25 cellular contexts compared by ENCODE assay signal in genomic region chr16:2745116-2745890, GRCh38. TPM values are rescaled to one million over a fixed set of nuclear protein-coding genes. Genes with fewer than 3 reads are reported as not detected.
A peak's percentile ranks its signal among the peaks of the same experiment; 100 is the strongest.
DNase-seq lines count a peak whose midpoint lies in the region; ATAC-seq, FAIRE-seq and TF ChIP-seq lines count a peak whose summit lies in the region.
"Had no signal": no experiment of that assay in that cellular context is flagged by ENCODE, and none has a peak within 500 bp of the region (broad histone marks: within the 10 kb centered on the region; RNA-seq: fewer than 3 reads in every experiment).

No MANE protein-coding gene starts in this region.

- FAIRE-seq in kidney (lab: Jason Lieb, UNC), result no peak
- FAIRE-seq: GM12891, RCC 7860 had no signal

- WGBS in heart right ventricle, 2 donors, result 65 to 72% methylated on average over 15 of the region's 15 CpGs
- WGBS in aorta, 2 donors, result 75 to 76% methylated on average over 15 of the region's 15 CpGs

- H3K9ac ChIP-seq in kidney (ENCODE audit: low read length in 2 of 2), result no peak overlapping the region

- H3K9me3 ChIP-seq in heart right ventricle (no peaks in the 10 kb centered on the region), kidney (ENCODE audit: control insufficient read depth in 1 of 2, low read length in 2 of 2) (no peaks in the 10 kb centered on the region), aorta (ENCODE audit: control insufficient read depth, low read length) (no peaks in the 10 kb centered on the region)
- H3K9me3 ChIP-seq: BLaER1 treated with 17β-estradiol and CSF1 and Interleukin-3, amounts not matched to agents 10 nM and 100 nM; SJSA1 had no signal

- TF ChIP-seq CTCF in heart right ventricle (IDR thresholded peaks at IDR 0.05) (no peak), kidney (IDR thresholded peaks at IDR 0.05; ENCODE audit: borderline replicate concordance, extremely low read depth, insufficient read depth) (no peak), nephron progenitor cell (IDR thresholded peaks at IDR 0.05) (no peak)

- DNase-seq in Right ventricle myocardium superior, result peak; percentile 34
- no peak for DNase-seq in heart right ventricle
- DNase-seq in kidney, result peak; percentile 45
- no peak for DNase-seq in nephron progenitor cell
- DNase-seq in aorta, result peak in 1 of 2 donors; percentile 72
- no peak for DNase-seq in NCI-H748 (lab: John Stamatoyannopoulos, UW; ENCODE audit: unreplicated experiment)
- DNase-seq: ACHN; CD4-positive, alpha-beta memory T cell; GOT3; KBM-7; MM.1S; NCI-H1048; NCI-H1436 treated with DMSO at 0.1 percent for 48 hours; NCI-H1930; NCI-H748 treated with DMSO at 0.1 percent for 48 hours; NK-92 treated with Interleukin-12 subunit alpha and Interleukin-12 subunit beta, amount 100 ng/mL, for 24 hours had no signal

- no peak overlapping the region for H3K4me3 Mint-ChIP-seq in nephron progenitor cell

- H3K27me3 Mint-ChIP-seq in nephron progenitor cell (ENCODE audit: low read depth, poor library complexity), result peaks cover 6% of the 10 kb centered on the region

- H3K4me3 ChIP-seq in heart right ventricle (no peak overlapping the region), kidney (ENCODE audit: low read length in 2 of 2) (no peak overlapping the region), aorta (ENCODE audit: low read length in 2 of 2) (no peak overlapping the region)
- H3K4me3 ChIP-seq: BLaER1 treated with 17β-estradiol and CSF1 and Interleukin-3, amounts not matched to agents 10 nM and 100 nM; SJSA1 had no signal

- H3K27ac ChIP-seq in heart right ventricle, result no peak overlapping the region
- no peak overlapping the region for H3K27ac ChIP-seq in kidney (ENCODE audit: low read depth in 2 of 2, low read length in 2 of 2)
- H3K27ac ChIP-seq in aorta (ENCODE audit: low read depth in 1 of 2, low read length in 2 of 2), result no peak overlapping the region
- H3K27ac ChIP-seq: 22Rv1; BLaER1 treated with 17β-estradiol and CSF1 and Interleukin-3, amounts not matched to agents 10 nM and 100 nM; SJSA1 had no signal

- H3K4me1 ChIP-seq in heart right ventricle (no peaks in the 10 kb centered on the region), kidney (ENCODE audit: control insufficient read depth in 1 of 2, insufficient read depth in 1 of 2, low read depth in 1 of 2, low read length in 2 of 2) (no peaks in the 10 kb centered on the region), aorta (ENCODE audit: control insufficient read depth in 1 of 2, insufficient read depth in 2 of 2, low read length in 2 of 2) (no peaks in the 10 kb centered on the region)
- H3K4me1 ChIP-seq: SJSA1 had no signal

- H3K27me3 ChIP-seq in heart right ventricle, result peaks cover 0 to 2% (median 0%) of the 10 kb centered on the region in 7 donors
- H3K27me3 ChIP-seq in aorta (ENCODE audit: control insufficient read depth in 1 of 2, insufficient read depth in 2 of 2, low read length in 1 of 2), result no peaks in the 10 kb centered on the region
- H3K27me3 ChIP-seq: BLaER1 treated with 17β-estradiol and CSF1 and Interleukin-3, amounts not matched to agents 10 nM and 100 nM; SJSA1 had no signal

- peaks cover 14% of the 10 kb centered on the region for H3K36me3 Mint-ChIP-seq in nephron progenitor cell (ENCODE audit: low read depth)
- H3K36me3 Mint-ChIP-seq: CD4-positive, alpha-beta memory T cell had no signal

- H3K9me3 Mint-ChIP-seq in nephron progenitor cell, result no peaks in the 10 kb centered on the region
- H3K9me3 Mint-ChIP-seq: CD4-positive, alpha-beta memory T cell had no signal

- ATAC-seq in Right ventricle myocardium superior (ENCODE audit: poor library complexity) (no peak), heart right ventricle (no peak), aorta (ENCODE audit: low FRiP score) (peak; percentile 34), GM19023 (IDR thresholded peaks at IDR 0.05; ENCODE audit: unreplicated experiment) (no peak), HG03342 (IDR thresholded peaks at IDR 0.05; ENCODE audit: unreplicated experiment) (no peak)

- peak overlapping the region; percentile 59 for H3K27ac Mint-ChIP-seq in nephron progenitor cell
- H3K27ac Mint-ChIP-seq: CD4-positive, alpha-beta memory T cell had no signal

- intact Hi-C loops in Right ventricle myocardium superior (cut with DNase I), result no loop called here
- intact Hi-C loops in heart right ventricle (cut with DNase I), result no loop called here
- intact Hi-C loops in kidney (cut with DNase I), result no loop called here
- intact Hi-C loops in aorta (cut with DNase I), result no loop called here

- H3K4me1 Mint-ChIP-seq in nephron progenitor cell, result peaks cover 39% of the 10 kb centered on the region

- H3K36me3 ChIP-seq in heart right ventricle, result no peaks in the 10 kb centered on the region
- no peaks in the 10 kb centered on the region for H3K36me3 ChIP-seq in kidney (ENCODE audit: control insufficient read depth in 1 of 2, insufficient read depth in 2 of 2, low read length in 2 of 2)
- no peaks in the 10 kb centered on the region for H3K36me3 ChIP-seq in aorta (ENCODE audit: control insufficient read depth in 1 of 2, insufficient read depth in 2 of 2, low read length in 1 of 2)
- H3K36me3 ChIP-seq: SJSA1 had no signal

RNA-seq across cellular contexts. Expression of gene SRRM2, which starts 7.1 kb away (rescaled TPM):
- total RNA-seq in Right ventricle myocardium superior (243 TPM), heart right ventricle (100 to 1,000 TPM; 228 to 392 (median 261) TPM), kidney (621 TPM), aorta (100 to 1,000 TPM; 552 to 716 TPM)
- polyA plus RNA-seq in heart right ventricle (1,000 to 10,000 TPM in 1 of 2 donors, 100 to 1,000 TPM in 1; 182 to 1,328 TPM), kidney (ENCODE audit: insufficient read depth, low read depth, low replicate concordance) (386 TPM), aorta (100 to 1,000 TPM; 194 to 946 TPM)

RNA-seq across cellular contexts. Expression of gene PRSS27, which starts 25.3 kb away (rescaled TPM):
- 0.30 TPM for total RNA-seq in Right ventricle myocardium superior
- under 1 TPM in 9 of 10 donors, not detected in 1; 0.11 to 0.75 (median 0.40) TPM for total RNA-seq in heart right ventricle
- under 1 TPM; 0.46 to 0.66 TPM for polyA plus RNA-seq in heart right ventricle
- 2.1 TPM for total RNA-seq in kidney
- 0.41 TPM for polyA plus RNA-seq in kidney (ENCODE audit: insufficient read depth, low read depth, low replicate concordance)
- 1 to 10 TPM; 1.3 to 2.2 TPM for total RNA-seq in aorta
- 1 to 10 TPM; 1.4 to 1.6 TPM for polyA plus RNA-seq in aorta
- polyA plus RNA-seq: CD4-positive, alpha-beta memory T cell had no signal

RNA-seq across cellular contexts. Expression of gene ELOB, which starts 31.8 kb away (rescaled TPM):
- 299 TPM for total RNA-seq in Right ventricle myocardium superior
- 100 to 1,000 TPM; 248 to 373 (median 323) TPM for total RNA-seq in heart right ventricle
- 1,000 to 10,000 TPM in 1 of 2 donors, 100 to 1,000 TPM in 1; 511 to 1,196 TPM for polyA plus RNA-seq in heart right ventricle
- 226 TPM for total RNA-seq in kidney
- polyA plus RNA-seq in kidney (ENCODE audit: insufficient read depth, low read depth, low replicate concordance), result 836 TPM
- total RNA-seq in aorta, result 100 to 1,000 TPM; 146 to 174 TPM
- 100 to 1,000 TPM; 368 to 843 TPM for polyA plus RNA-seq in aorta

RNA-seq across cellular contexts. Expression of gene PRSS33, which starts 42.1 kb away (rescaled TPM):
- total RNA-seq in Right ventricle myocardium superior (not detected), heart right ventricle (under 1 TPM in 1 of 10 donors, not detected in 9; 0.60 TPM), kidney (not detected), aorta (not detected)
- polyA plus RNA-seq in heart right ventricle (not detected), kidney (ENCODE audit: insufficient read depth, low read depth, low replicate concordance) (not detected), aorta (under 1 TPM in 1 of 2 donors, not detected in 1; 0.08 TPM)
- total RNA-seq: CD4-positive, alpha-beta memory T cell; NCI-H460; SJSA1 had no signal
- polyA plus RNA-seq: CD4-positive, alpha-beta memory T cell had no signal

RNA-seq across cellular contexts. Expression of gene PRSS41, which starts 53.0 kb away (rescaled TPM):
- total RNA-seq in Right ventricle myocardium superior, result not detected
- not detected for total RNA-seq in heart right ventricle
- polyA plus RNA-seq in heart right ventricle, result not detected
- total RNA-seq in kidney, result not detected
- polyA plus RNA-seq in kidney (ENCODE audit: insufficient read depth, low read depth, low replicate concordance), result not detected
- total RNA-seq in aorta, result not detected
- polyA plus RNA-seq in aorta, result not detected
- total RNA-seq: CD4-positive, alpha-beta memory T cell; G401; NCI-H460; SJSA1 had no signal
- polyA plus RNA-seq: CD4-positive, alpha-beta memory T cell had no signal

Comparison
In these comparisons a context has a peak if more than half of its experiments do, and no peak if none do; other contexts are left out.
1. DNase-seq: peak in Right ventricle myocardium superior (single experiment) and kidney (single experiment); none in heart right ventricle (0 of 2), nephron progenitor cell (single experiment) and NCI-H748 (single experiment).